ENCODE assay signal across 8 cellular contexts in the genomic region with DNA sequence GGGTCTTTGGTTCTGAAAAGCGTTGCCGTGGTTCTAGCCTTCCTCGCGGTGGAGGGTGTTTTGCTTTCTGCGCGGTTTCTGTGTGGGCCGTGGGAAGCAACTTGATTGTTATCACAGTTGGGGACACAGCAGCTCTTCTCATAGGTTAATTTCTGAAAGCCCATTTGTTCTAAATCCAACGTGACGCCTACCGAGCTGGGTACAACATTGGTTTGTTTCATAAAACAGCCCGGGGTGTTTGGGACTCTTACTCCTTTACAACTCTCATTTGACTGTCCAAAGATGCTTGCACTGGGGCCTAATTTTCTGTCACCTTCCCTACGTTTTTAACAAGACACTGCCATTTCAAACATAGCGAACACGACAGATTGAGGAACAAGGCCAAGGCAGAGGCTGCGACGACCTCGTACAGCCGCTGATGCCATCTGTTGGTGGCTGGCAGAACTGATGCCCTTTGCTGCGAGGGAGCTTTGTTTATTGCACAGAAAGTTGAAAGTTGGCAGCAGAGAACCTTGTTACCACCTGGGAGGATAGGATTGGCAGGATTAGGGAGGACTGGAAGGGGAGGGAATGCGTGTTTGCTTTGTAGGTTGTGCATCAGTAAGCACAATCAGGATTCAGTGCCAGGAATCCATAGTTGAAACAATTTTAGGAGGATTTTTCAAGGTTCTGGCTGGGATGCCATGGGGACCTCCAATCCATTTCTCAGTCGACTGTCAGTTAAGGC.
DNase-seq lines count a peak whose midpoint lies in the region; ATAC-seq and TF ChIP-seq lines count a peak whose summit lies in the region.

No MANE protein-coding gene starts in this region.

- no peaks in the 10 kb centered on the region for H3K36me3 ChIP-seq in liver (ENCODE audit: control insufficient read depth in 4 of 4, insufficient read depth in 3 of 4, low read depth in 1 of 4, low read length in 3 of 4)

- peaks cover 0 to 9% (median under 1%) of the 10 kb centered on the region in 4 donors for H3K4me1 ChIP-seq in liver (ENCODE audit: control insufficient read depth in 4 of 4, insufficient read depth in 4 of 4, low read length in 3 of 4)

- peak; percentile 99 for TF ChIP-seq CTCF in liver (IDR thresholded peaks at IDR 0.05; ENCODE audit: low read depth, low read length, missing input control)

- no peaks in the 10 kb centered on the region for H3K9me3 ChIP-seq in liver (ENCODE audit: control insufficient read depth in 4 of 4, low read length in 3 of 4)

- H3K9ac ChIP-seq in liver (ENCODE audit: low read depth in 1 of 2, low read length in 2 of 2): no peak overlapping the region

- H3K27ac ChIP-seq in cingulate gyrus (ENCODE audit: low read depth, low read length) (peak overlapping the region; percentile 78), liver (ENCODE audit: low read depth in 1 of 2, low read length in 2 of 2) (no peak overlapping the region)

- TF ChIP-seq RAD21 in liver (IDR thresholded peaks at IDR 0.05): peak; percentile 99

- H3K4me3 ChIP-seq in liver (ENCODE audit: low read depth in 1 of 3, low read length in 3 of 3): no peak overlapping the region

- WGBS in liver: 42% methylated on average over 21 of the region's 21 CpGs

- ATAC-seq in HG03159 (IDR thresholded peaks at IDR 0.05; ENCODE audit: unreplicated experiment): peak; percentile 77
- ATAC-seq in HG02571 (IDR thresholded peaks at IDR 0.05; ENCODE audit: unreplicated experiment): no peak

- no peaks in the 10 kb centered on the region for H3K27me3 ChIP-seq in liver (ENCODE audit: control insufficient read depth in 4 of 4, insufficient read depth in 4 of 4, low read length in 3 of 4)

- DNase-seq in Daoy (ENCODE audit: low read depth) (peak; percentile 81), NCI-H526 (lab: John Stamatoyannopoulos, UW) (peak; percentile 56 to 83)
- peak; percentile 86 for DNase-seq in activated CD4-positive, alpha-beta T cell treated with anti-CD3 and anti-CD28 coated beads, Interleukin-2, amount 50 U/mL, for 1 hour
- DNase-seq in stimulated activated CD4-positive, alpha-beta T cell treated with anti-CD3 and anti-CD28 coated beads, TNF-alpha, amount 100 ng/mL, for 1 hour (ENCODE audit: low read depth in 3 of 3, low spot score in 1 of 3): peak; percentile 60 to 77 (median 75)

TF ChIP-seq in liver, 16 proteins besides CTCF, POLR2A, EP300 and RAD21:
- TF ChIP-seq EGR1 (IDR thresholded peaks at IDR 0.05; ENCODE audit: low read depth in 2 of 2): no peak
- no peak for TF ChIP-seq HNF4G (IDR thresholded peaks at IDR 0.05)
- TF ChIP-seq YY1 (IDR thresholded peaks at IDR 0.05): no peak
- no peak for TF ChIP-seq ATF3 (IDR thresholded peaks at IDR 0.05)
- TF ChIP-seq SP1 (IDR thresholded peaks at IDR 0.05): no peak
- TF ChIP-seq JUND (IDR thresholded peaks at IDR 0.05): no peak
- peak; percentile 10 to 49 for TF ChIP-seq RXRA (IDR thresholded peaks at IDR 0.05)
- TF ChIP-seq, protein P1, sequence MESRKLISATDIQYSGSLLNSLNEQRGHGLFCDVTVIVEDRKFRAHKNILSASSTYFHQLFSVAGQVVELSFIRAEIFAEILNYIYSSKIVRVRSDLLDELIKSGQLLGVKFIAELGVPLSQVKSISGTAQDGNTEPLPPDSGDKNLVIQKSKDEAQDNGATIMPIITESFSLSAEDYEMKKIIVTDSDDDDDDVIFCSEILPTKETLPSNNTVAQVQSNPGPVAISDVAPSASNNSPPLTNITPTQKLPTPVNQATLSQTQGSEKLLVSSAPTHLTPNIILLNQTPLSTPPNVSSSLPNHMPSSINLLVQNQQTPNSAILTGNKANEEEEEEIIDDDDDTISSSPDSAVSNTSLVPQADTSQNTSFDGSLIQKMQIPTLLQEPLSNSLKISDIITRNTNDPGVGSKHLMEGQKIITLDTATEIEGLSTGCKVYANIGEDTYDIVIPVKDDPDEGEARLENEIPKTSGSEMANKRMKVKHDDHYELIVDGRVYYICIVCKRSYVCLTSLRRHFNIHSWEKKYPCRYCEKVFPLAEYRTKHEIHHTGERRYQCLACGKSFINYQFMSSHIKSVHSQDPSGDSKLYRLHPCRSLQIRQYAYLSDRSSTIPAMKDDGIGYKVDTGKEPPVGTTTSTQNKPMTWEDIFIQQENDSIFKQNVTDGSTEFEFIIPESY (IDR thresholded peaks at IDR 0.05): no peak
- no peak for TF ChIP-seq NR2F2 (IDR thresholded peaks at IDR 0.05)
- TF ChIP-seq, protein P2, sequence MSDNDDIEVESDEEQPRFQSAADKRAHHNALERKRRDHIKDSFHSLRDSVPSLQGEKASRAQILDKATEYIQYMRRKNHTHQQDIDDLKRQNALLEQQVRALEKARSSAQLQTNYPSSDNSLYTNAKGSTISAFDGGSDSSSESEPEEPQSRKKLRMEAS (IDR thresholded peaks at IDR 0.05): no peak
- TF ChIP-seq HNF4A (conservative IDR thresholded peaks at IDR 0.05): peak in 1 of 2 donors; percentile 15
